15 cellular contexts compared by ENCODE assay signal in the genomic region with DNA sequence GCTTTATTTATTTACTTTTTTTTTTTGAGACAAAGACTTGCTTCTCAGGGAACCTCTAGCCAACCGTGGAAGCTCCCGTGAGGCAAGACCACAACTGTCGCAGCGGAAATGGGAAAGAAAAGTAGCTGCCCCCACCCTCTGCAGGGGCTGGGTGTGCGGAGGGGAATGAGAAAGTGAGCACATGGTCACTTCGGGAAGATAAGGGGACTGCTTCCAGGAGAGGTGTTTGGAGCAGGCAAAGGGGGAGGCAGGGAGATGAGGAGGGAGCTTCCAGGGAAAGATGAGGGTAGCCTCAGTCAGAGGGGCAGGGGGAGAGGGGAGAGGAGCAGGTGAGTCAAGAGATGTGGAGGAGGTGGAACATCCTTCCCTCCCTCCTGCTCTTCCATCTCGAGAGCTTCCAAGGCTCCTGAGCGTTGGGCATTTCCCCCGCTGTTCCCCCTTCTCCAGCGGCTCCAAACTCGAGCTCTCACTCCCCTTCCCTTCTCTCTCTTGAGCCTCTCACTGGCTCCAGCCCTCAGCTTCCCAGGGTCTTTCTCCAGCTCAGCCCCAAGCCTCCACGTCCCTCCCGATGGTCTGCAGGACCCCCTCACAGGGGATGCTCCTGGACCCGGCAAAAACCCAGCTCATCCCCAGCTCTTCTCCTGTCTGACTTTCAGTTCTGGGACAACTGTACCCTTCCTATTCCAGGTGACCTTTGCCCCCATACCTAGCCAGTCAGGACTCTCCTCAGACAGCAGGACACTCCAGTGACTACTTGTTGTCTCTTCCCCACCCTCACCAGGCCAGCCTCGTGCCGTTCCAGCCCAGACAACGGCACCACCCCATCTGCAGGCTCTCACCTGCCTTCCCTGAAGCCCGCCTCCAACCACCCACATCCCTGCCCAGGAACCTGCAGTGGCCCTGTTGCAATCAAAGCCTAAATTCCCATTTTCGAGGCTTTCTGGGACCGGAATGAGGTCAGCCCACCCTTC. TPM values are rescaled to one million over a fixed set of nuclear protein-coding genes. Genes with fewer than 3 reads are reported as not detected.
DNase-seq lines count a peak whose midpoint lies in the region; ATAC-seq, FAIRE-seq and TF ChIP-seq lines count a peak whose summit lies in the region.
"Had no signal": no experiment of that assay in that cellular context is flagged by ENCODE, and none has a peak within 500 bp of the region (broad histone marks: within the 10 kb centered on the region; RNA-seq: fewer than 3 reads in every experiment).

No MANE protein-coding gene starts in this region.

- no peak for ATAC-seq in CD4-positive, CD25-positive, alpha-beta regulatory T cell (ENCODE audit: low read depth in 2 of 2)
- no peak for ATAC-seq in activated naive CD8-positive, alpha-beta T cell treated with anti-CD3 and anti-CD28 coated beads, Interleukin-2, amount 50 U/mL, for 24 hours
- ATAC-seq in HG03280 (IDR thresholded peaks at IDR 0.05; ENCODE audit: unreplicated experiment) = no peak

- no peak for TF ChIP-seq CTCF in WERI-Rb-1 (IDR thresholded peaks at IDR 0.05; ENCODE audit: low read depth, low read length)

- peaks cover 0 to 4% (median 2%) of the 10 kb centered on the region in 7 donors for H3K9me3 Mint-ChIP-seq in CD4-positive, CD25-positive, alpha-beta regulatory T cell
- H3K9me3 Mint-ChIP-seq in activated naive CD8-positive, alpha-beta T cell treated with anti-CD3 and anti-CD28 coated beads, Interleukin-2, amount 50 U/mL, for 24 hours = peaks cover 2% of the 10 kb centered on the region

- no peaks in the 10 kb centered on the region for H3K9me3 ChIP-seq in CD4-positive, CD25-positive, alpha-beta regulatory T cell (ENCODE audit: control insufficient read depth in 2 of 2, low read length in 2 of 2)
- H3K9me3 ChIP-seq in mononuclear cell (ENCODE audit: low read depth, low read length) (no peaks in the 10 kb centered on the region), WERI-Rb-1 (ENCODE audit: severe bottlenecking) (no peaks in the 10 kb centered on the region)

- peaks cover 0 to 86% (median 44%) of the 10 kb centered on the region in 4 donors for H3K4me1 Mint-ChIP-seq in CD4-positive, CD25-positive, alpha-beta regulatory T cell
- peaks cover 70% of the 10 kb centered on the region for H3K4me1 Mint-ChIP-seq in activated naive CD8-positive, alpha-beta T cell treated with anti-CD3 and anti-CD28 coated beads, Interleukin-2, amount 50 U/mL, for 24 hours

- peak in 1 of 3 donors; percentile 34 for DNase-seq in CD4-positive, CD25-positive, alpha-beta regulatory T cell
- no peak for DNase-seq in GM12891 (ENCODE audit: insufficient read length, low spot score)
- no peak for DNase-seq in activated naive CD8-positive, alpha-beta T cell treated with anti-CD3 and anti-CD28 coated beads, Interleukin-2, amount 50 U/mL, for 24 hours
- DNase-seq in activated gamma-delta T cell (lab: John Stamatoyannopoulos, UW) = no peak
- DNase-seq in WERI-Rb-1 = no peak
- DNase-seq in activated CD8-positive, alpha-beta memory T cell treated with anti-CD3 and anti-CD28 coated beads, Interleukin-2, amount 50 U/mL, for 4 hours = no peak
- DNase-seq: activated CD4-positive, alpha-beta T cell treated with anti-CD3 and anti-CD28 coated beads for 1 hour; DND-41; Karpas-422; stimulated activated CD4-positive, alpha-beta T cell treated with anti-CD3 and anti-CD28 coated beads, Interleukin-4, amount 100 ng/mL, for 24 hours had no signal

- peaks cover 39% of the 10 kb centered on the region for H3K36me3 ChIP-seq in CD4-positive, CD25-positive, alpha-beta regulatory T cell (ENCODE audit: control insufficient read depth, insufficient read depth, low read length)
- H3K36me3 ChIP-seq in WERI-Rb-1 = no peaks in the 10 kb centered on the region

- H3K27me3 Mint-ChIP-seq in CD4-positive, CD25-positive, alpha-beta regulatory T cell = peaks cover 10% of the 10 kb centered on the region
- no peaks in the 10 kb centered on the region for H3K27me3 Mint-ChIP-seq in activated naive CD8-positive, alpha-beta T cell treated with anti-CD3 and anti-CD28 coated beads, Interleukin-2, amount 50 U/mL, for 24 hours

- 0 out of 2 replicates have a peak, but pooled peaks have one; percentile 6 for TF ChIP-seq POLR2A in GM12891 (IDR thresholded peaks at IDR 0.05; ENCODE audit: low read depth, low read length)

- peak overlapping the region; percentile 96 to 100 (median 99) for H3K27ac Mint-ChIP-seq in CD4-positive, CD25-positive, alpha-beta regulatory T cell
- H3K27ac Mint-ChIP-seq in activated naive CD8-positive, alpha-beta T cell treated with anti-CD3 and anti-CD28 coated beads, Interleukin-2, amount 50 U/mL, for 24 hours = peak overlapping the region; percentile 93

- FAIRE-seq in GM12891 (lab: Jason Lieb, UNC) = peak; percentile 26
- FAIRE-seq: islet of Langerhans had no signal

- H3K27ac ChIP-seq in CD4-positive, CD25-positive, alpha-beta regulatory T cell (ENCODE audit: insufficient read depth, low read length, poor library complexity, severe bottlenecking) = peak overlapping the region; percentile 90
- H3K27ac ChIP-seq in WERI-Rb-1 = no peak overlapping the region

- peaks cover 26% of the 10 kb centered on the region for H3K36me3 Mint-ChIP-seq in CD4-positive, CD25-positive, alpha-beta regulatory T cell
- H3K36me3 Mint-ChIP-seq in activated naive CD8-positive, alpha-beta T cell treated with anti-CD3 and anti-CD28 coated beads, Interleukin-2, amount 50 U/mL, for 24 hours (ENCODE audit: low read depth) = peaks cover 42% of the 10 kb centered on the region

- peak overlapping the region; percentile 94 to 97 (median 96) for H3K4me3 Mint-ChIP-seq in CD4-positive, CD25-positive, alpha-beta regulatory T cell
- peak overlapping the region; percentile 82 for H3K4me3 Mint-ChIP-seq in activated naive CD8-positive, alpha-beta T cell treated with anti-CD3 and anti-CD28 coated beads, Interleukin-2, amount 50 U/mL, for 24 hours

- peaks cover 85% of the 10 kb centered on the region for H3K4me1 ChIP-seq in CD4-positive, CD25-positive, alpha-beta regulatory T cell (ENCODE audit: control insufficient read depth, insufficient read depth, low read length, poor library complexity, severe bottlenecking)
- H3K4me1 ChIP-seq in mononuclear cell (ENCODE audit: insufficient read depth, low read length) = peaks cover 21% of the 10 kb centered on the region

- H3K4me3 ChIP-seq in CD4-positive, CD25-positive, alpha-beta regulatory T cell (ENCODE audit: low read depth, low read length) = peak overlapping the region; percentile 92
- H3K4me3 ChIP-seq in mononuclear cell (ENCODE audit: low read length) (peak overlapping the region; percentile 19), WERI-Rb-1 (ENCODE audit: low read depth, low read length) (no peak overlapping the region)

- no peaks in the 10 kb centered on the region for H3K27me3 ChIP-seq in CD4-positive, CD25-positive, alpha-beta regulatory T cell (ENCODE audit: control insufficient read depth, insufficient read depth, low read length)
- H3K27me3 ChIP-seq in mononuclear cell (ENCODE audit: insufficient read depth, low read length) (no peaks in the 10 kb centered on the region), WERI-Rb-1 (ENCODE audit: insufficient read depth, low read depth, severe bottlenecking) (no peaks in the 10 kb centered on the region)

TF ChIP-seq in GM12891, 5 proteins besides CTCF, POLR2A, EP300 and RAD21:
- TF ChIP-seq PAX5 (IDR thresholded peaks at IDR 0.05; ENCODE audit: insufficient read depth, low read length, severe bottlenecking) (no peak), TAF1 (IDR thresholded peaks at IDR 0.05; ENCODE audit: low read depth, low read length) (no peak), POLR2AphosphoS5 (IDR thresholded peaks at IDR 0.05; ENCODE audit: low read depth, low read length) (no peak), POU2F2 (IDR thresholded peaks at IDR 0.05; ENCODE audit: low read depth, low read length) (no peak), SPI1 (IDR thresholded peaks at IDR 0.05; ENCODE audit: low read depth, low read length) (no peak)

RNA-seq across cellular contexts. Expression of a gene that starts 4.0 kb away (rescaled TPM):
- 197 TPM for total RNA-seq in CD4-positive, CD25-positive, alpha-beta regulatory T cell
- 100 to 1,000 TPM; 160 to 189 (median 163) TPM for polyA plus RNA-seq in CD4-positive, CD25-positive, alpha-beta regulatory T cell
- 44.7 TPM for polyA plus RNA-seq in GM12891 (2012; ENCODE audit: low read depth, missing spikeins)
- 26.9 TPM for total RNA-seq in mononuclear cell
- total RNA-seq: fibroblast of lung, osteocyte had no signal

RNA-seq across cellular contexts. Expression of a gene that starts 36.2 kb away (rescaled TPM):
- 1.5 TPM for total RNA-seq in CD4-positive, CD25-positive, alpha-beta regulatory T cell
- polyA plus RNA-seq in CD4-positive, CD25-positive, alpha-beta regulatory T cell = under 1 TPM; 0.10 to 0.18 (median 0.14) TPM
- 2.1 TPM for polyA plus RNA-seq in GM12891 (2012; ENCODE audit: low read depth, missing spikeins)
- under 0.01 TPM for total RNA-seq in mononuclear cell
- total RNA-seq: fibroblast of lung, osteocyte had no signal
- polyA plus RNA-seq: fibroblast of lung had no signal

RNA-seq across cellular contexts. Expression of a gene that starts 42.3 kb away (rescaled TPM):
- total RNA-seq in CD4-positive, CD25-positive, alpha-beta regulatory T cell = 13.6 TPM
- 1 to 10 TPM; 1.6 to 2.4 (median 2.1) TPM for polyA plus RNA-seq in CD4-positive, CD25-positive, alpha-beta regulatory T cell
- 2.6 TPM for polyA plus RNA-seq in GM12891 (2012; ENCODE audit: low read depth, missing spikeins)
- total RNA-seq in mononuclear cell = 1.4 TPM
